ENCODE assay signal across 10 cellular contexts in the genomic region with DNA sequence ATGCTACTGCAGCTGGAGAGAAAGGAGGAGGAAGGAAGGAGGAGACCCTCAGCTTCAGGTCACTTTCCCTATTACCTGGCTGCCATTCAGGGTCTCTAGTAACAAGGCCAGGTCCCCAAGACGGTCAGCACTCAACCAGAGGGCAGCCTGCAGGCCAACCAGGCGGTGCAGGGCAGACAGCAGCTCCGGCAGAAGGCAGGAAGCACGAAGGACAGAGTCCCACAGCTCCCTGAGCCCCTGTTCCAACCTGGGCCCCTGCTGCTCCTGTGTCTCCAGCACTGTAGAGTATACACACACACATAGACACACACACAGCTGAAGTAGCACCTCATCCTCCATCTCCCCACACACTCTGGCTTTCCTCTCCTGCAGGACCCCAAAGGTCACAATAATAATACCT. TPM values are rescaled to one million over a fixed set of nuclear protein-coding genes. Genes with fewer than 3 reads are reported as not detected.
DNase-seq lines count a peak whose midpoint lies in the region; ATAC-seq and TF ChIP-seq lines count a peak whose summit lies in the region.
"Had no signal": no experiment of that assay in that cellular context is flagged by ENCODE, and none has a peak within 500 bp of the region (broad histone marks: within the 10 kb centered on the region; RNA-seq: fewer than 3 reads in every experiment).

No MANE protein-coding gene starts in this region.

- no peaks in the 10 kb centered on the region for H4K20me1 ChIP-seq in SU-DHL-6 (ENCODE audit: low read depth, low read length)

- H3F3A ChIP-seq in SU-DHL-6 (ENCODE audit: insufficient read depth) = peaks cover 14% of the 10 kb centered on the region

- no peaks in the 10 kb centered on the region for H3K9me2 ChIP-seq in SU-DHL-6 (replicated peaks; ENCODE audit: insufficient read depth, low read length)

- peaks cover 2 to 16% of the 10 kb centered on the region in 2 donors for H3K36me3 Mint-ChIP-seq in activated T-cell treated with anti-CD3 and anti-CD28 coated beads, Interleukin-2, amount 50 U/mL, for 72 hours (ENCODE audit: insufficient read depth in 2 of 2)
- peaks cover 23% of the 10 kb centered on the region for H3K36me3 Mint-ChIP-seq in stimulated activated memory B cell treated with anti-CD40 and anti-IgM and Interleukin-4, amounts not matched to agents 10 μg/mL and 1 μg/mL and 100 μg/mL, for 72 hours

- peak overlapping the region; percentile 91 for H3K4me2 ChIP-seq in SU-DHL-6 (ENCODE audit: low read depth, low read length, poor library complexity, severe bottlenecking)

- peak overlapping the region; percentile 41 for H3K27ac Mint-ChIP-seq in activated T-cell treated with anti-CD3 and anti-CD28 coated beads, Interleukin-2, amount 50 U/mL, for 72 hours
- no peak overlapping the region for H3K27ac Mint-ChIP-seq in stimulated activated memory B cell treated with anti-CD40 and anti-IgM and Interleukin-4, amounts not matched to agents 10 μg/mL and 1 μg/mL and 100 μg/mL, for 72 hours

- H3K27me3 Mint-ChIP-seq in activated T-cell treated with anti-CD3 and anti-CD28 coated beads, Interleukin-2, amount 50 U/mL, for 72 hours (ENCODE audit: low read depth) = no peaks in the 10 kb centered on the region
- H3K27me3 Mint-ChIP-seq in stimulated activated memory B cell treated with anti-CD40 and anti-IgM and Interleukin-4, amounts not matched to agents 10 μg/mL and 1 μg/mL and 100 μg/mL, for 72 hours = no peaks in the 10 kb centered on the region

- no peak for ATAC-seq in activated T-cell treated with anti-CD3 and anti-CD28 coated beads, Interleukin-2, amount 50 U/mL, for 72 hours (replicated peaks in 1 of 2)
- no peak for ATAC-seq in stimulated activated memory B cell treated with anti-CD40 and anti-IgM and Interleukin-4, amounts not matched to agents 10 μg/mL and 1 μg/mL and 100 μg/mL, for 72 hours
- ATAC-seq in GM21786 (IDR thresholded peaks at IDR 0.05; ENCODE audit: unreplicated experiment) (no peak), HG02763 (IDR thresholded peaks at IDR 0.05; ENCODE audit: unreplicated experiment) (no peak)

- TF ChIP-seq CTCF in SU-DHL-6 (IDR thresholded peaks at IDR 0.05; ENCODE audit: insufficient read depth, low read length, poor library complexity, severe bottlenecking) = no peak
- no peak for TF ChIP-seq CTCF in fibroblast of mammary gland (conservative IDR thresholded peaks at IDR 0.05; ENCODE audit: control insufficient read depth, insufficient read depth, low read depth, low read length)

- H3K4me3 ChIP-seq in SU-DHL-6 (ENCODE audit: insufficient read depth, low read length, poor library complexity, severe bottlenecking) = peak overlapping the region; percentile 78
- H3K4me3 ChIP-seq in fibroblast of mammary gland (ENCODE audit: control insufficient read depth, low read depth, low read length) = peak overlapping the region; percentile 80

- peaks cover 51% of the 10 kb centered on the region for H3K4me1 Mint-ChIP-seq in activated T-cell treated with anti-CD3 and anti-CD28 coated beads, Interleukin-2, amount 50 U/mL, for 72 hours (ENCODE audit: low read depth)
- H3K4me1 Mint-ChIP-seq in stimulated activated memory B cell treated with anti-CD40 and anti-IgM and Interleukin-4, amounts not matched to agents 10 μg/mL and 1 μg/mL and 100 μg/mL, for 72 hours = peaks cover 43% of the 10 kb centered on the region

- no peaks in the 10 kb centered on the region for H3K9me3 ChIP-seq in SU-DHL-6 (ENCODE audit: insufficient read depth, low read length)

- no peak overlapping the region for H2AFZ ChIP-seq in SU-DHL-6 (ENCODE audit: low read depth, low read length, severe bottlenecking)

- H3K4me3 Mint-ChIP-seq in activated T-cell treated with anti-CD3 and anti-CD28 coated beads, Interleukin-2, amount 50 U/mL, for 72 hours = peak overlapping the region; percentile 99 to 100
- H3K4me3 Mint-ChIP-seq in stimulated activated memory B cell treated with anti-CD40 and anti-IgM and Interleukin-4, amounts not matched to agents 10 μg/mL and 1 μg/mL and 100 μg/mL, for 72 hours = peak overlapping the region; percentile 99

- no peaks in the 10 kb centered on the region for H3K9me3 Mint-ChIP-seq in activated T-cell treated with anti-CD3 and anti-CD28 coated beads, Interleukin-2, amount 50 U/mL, for 72 hours
- no peaks in the 10 kb centered on the region for H3K9me3 Mint-ChIP-seq in stimulated activated memory B cell treated with anti-CD40 and anti-IgM and Interleukin-4, amounts not matched to agents 10 μg/mL and 1 μg/mL and 100 μg/mL, for 72 hours

- no peak for DNase-seq in activated T-cell treated with anti-CD3 and anti-CD28 coated beads, Interleukin-2, amount 50 U/mL, for 72 hours
- DNase-seq in activated T-cell treated with anti-CD3 and anti-CD28 coated beads, Interleukin-2, amount 50 U/mL, for 1 hour = no peak
- no peak for DNase-seq in fibroblast of mammary gland (ENCODE audit: low read depth)
- DNase-seq in stimulated activated CD4-positive, alpha-beta T cell treated with anti-CD3 and anti-CD28 coated beads, Interleukin-2, amount 100 ng/mL, for 48 hours = no peak
- DNase-seq: activated gamma-delta T cell, SHP77 treated with DMSO at 0.1 percent for 48 hours had no signal

- peak overlapping the region; percentile 80 for H3K9ac ChIP-seq in SU-DHL-6 (ENCODE audit: low read length)

- no peaks in the 10 kb centered on the region for H3K27me3 ChIP-seq in SU-DHL-6 (ENCODE audit: low read length)

- no peaks in the 10 kb centered on the region for H3K36me3 ChIP-seq in SU-DHL-6 (ENCODE audit: low read length)

- H3K79me2 ChIP-seq in SU-DHL-6 (ENCODE audit: insufficient read depth, low read length) = peaks cover 23% of the 10 kb centered on the region

- peak overlapping the region; percentile 81; the same call in 1 of the 2 replicates for H3K27ac ChIP-seq in SU-DHL-6 (ENCODE audit: low read depth, low read length)

RNA-seq across cellular contexts. Expression of a gene that starts 1.7 kb away (rescaled TPM):
- 100 to 1,000 TPM in 1 of 2 donors, 10 to 100 TPM in 1; 94.8 to 116 TPM for total RNA-seq in activated T-cell treated with anti-CD3 and anti-CD28 coated beads, Interleukin-2, amount 50 U/mL, for 72 hours

RNA-seq across cellular contexts. Expression of a gene that starts 5.6 kb away (rescaled TPM):
- total RNA-seq in activated T-cell treated with anti-CD3 and anti-CD28 coated beads, Interleukin-2, amount 50 U/mL, for 72 hours = 100 to 1,000 TPM; 190 to 199 TPM

RNA-seq across cellular contexts. Expression of a gene that starts 18.3 kb away (rescaled TPM):
- 10 to 100 TPM; 25.6 to 27.9 TPM for total RNA-seq in activated T-cell treated with anti-CD3 and anti-CD28 coated beads, Interleukin-2, amount 50 U/mL, for 72 hours

RNA-seq across cellular contexts. Expression of a gene that starts 24.9 kb away (rescaled TPM):
- 100 to 1,000 TPM; 151 to 169 TPM for total RNA-seq in activated T-cell treated with anti-CD3 and anti-CD28 coated beads, Interleukin-2, amount 50 U/mL, for 72 hours

RNA-seq across cellular contexts. Expression of a gene that starts 37.6 kb away (rescaled TPM):
- 10 to 100 TPM in 1 of 2 donors, 1 to 10 TPM in 1; 8.3 to 11.3 TPM for total RNA-seq in activated T-cell treated with anti-CD3 and anti-CD28 coated beads, Interleukin-2, amount 50 U/mL, for 72 hours
